In the genomic region with DNA sequence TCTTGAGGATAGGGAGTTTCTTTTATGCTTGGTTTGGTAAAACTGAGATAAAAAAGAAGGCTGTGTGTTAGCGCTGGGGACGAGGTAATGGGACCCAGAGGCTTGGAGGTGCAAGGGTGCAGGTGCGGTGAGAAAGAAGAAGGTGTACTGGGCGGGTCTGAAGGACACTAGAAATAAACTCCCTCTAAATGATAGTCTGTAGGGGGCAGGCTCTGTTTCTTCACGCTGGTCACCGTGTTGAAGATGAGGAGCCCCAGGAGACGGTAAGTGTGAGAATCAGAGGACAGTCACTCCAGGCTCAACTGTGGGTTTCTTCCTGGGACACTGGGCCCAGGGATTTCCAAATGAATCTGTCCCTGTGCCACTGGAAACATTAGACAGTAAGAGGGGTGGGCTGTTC, we compare ENCODE assay signal across 31 cellular contexts.
"Had no signal": no experiment of that assay in that cellular context is flagged by ENCODE, and none has a peak within 500 bp of the region (broad histone marks: within the 10 kb centered on the region; RNA-seq: fewer than 3 reads in every experiment).

No MANE protein-coding gene starts in this region.

- H3K27ac Mint-ChIP-seq: activated CD4-positive, alpha-beta T cell treated with anti-CD3 and anti-CD28 coated beads, Interleukin-2, amount 10 ng/mL, durations not matched to agents 24 days and 14 days; activated CD8-positive, alpha-beta T cell treated with anti-CD3 and anti-CD28 coated beads for 36 hours; activated naive CD4-positive, alpha-beta T cell treated with anti-CD3 and anti-CD28 coated beads, Interleukin-2, amount 50 U/mL, for 24 hours; activated naive CD8-positive, alpha-beta T cell treated with anti-CD3 and anti-CD28 coated beads, Interleukin-2, amount 10 ng/mL, durations not matched to agents 7 days and 5 days; activated T-cell treated with anti-CD3 and anti-CD28 coated beads, Interleukin-2, amount 50 U/mL, for 72 hours; activated T-helper 17 cell treated with anti-CD3 and anti-CD28 coated beads, Interleukin-2, amount 50 U/mL, for 72 hours had no signal

- H3K9me3 ChIP-seq: ascending aorta, breast epithelium, MG63 had no signal

- H3K4me3 ChIP-seq: ascending aorta, breast epithelium, MG63 had no signal

- H3K9me3 Mint-ChIP-seq: activated CD4-positive, alpha-beta T cell treated with anti-CD3 and anti-CD28 coated beads, Interleukin-2, amount 10 ng/mL, durations not matched to agents 24 days and 14 days; activated CD8-positive, alpha-beta T cell treated with anti-CD3 and anti-CD28 coated beads for 36 hours; activated naive CD4-positive, alpha-beta T cell treated with anti-CD3 and anti-CD28 coated beads, Interleukin-2, amount 50 U/mL, for 24 hours; activated naive CD8-positive, alpha-beta T cell treated with anti-CD3 and anti-CD28 coated beads, Interleukin-2, amount 10 ng/mL, durations not matched to agents 7 days and 5 days; activated T-cell treated with anti-CD3 and anti-CD28 coated beads, Interleukin-2, amount 50 U/mL, for 72 hours; activated T-helper 17 cell treated with anti-CD3 and anti-CD28 coated beads, Interleukin-2, amount 50 U/mL, for 72 hours had no signal

- H3K36me3 ChIP-seq: breast epithelium, MG63, WERI-Rb-1 had no signal

- H3K27me3 ChIP-seq: ascending aorta, breast epithelium, MG63 had no signal

- H3K4me3 Mint-ChIP-seq: activated CD4-positive, alpha-beta T cell treated with anti-CD3 and anti-CD28 coated beads, Interleukin-2, amount 10 ng/mL, durations not matched to agents 24 days and 14 days; activated CD8-positive, alpha-beta T cell treated with anti-CD3 and anti-CD28 coated beads for 36 hours; activated naive CD4-positive, alpha-beta T cell treated with anti-CD3 and anti-CD28 coated beads, Interleukin-2, amount 50 U/mL, for 24 hours; activated naive CD8-positive, alpha-beta T cell treated with anti-CD3 and anti-CD28 coated beads, Interleukin-2, amount 10 ng/mL, durations not matched to agents 7 days and 5 days; activated T-cell treated with anti-CD3 and anti-CD28 coated beads, Interleukin-2, amount 50 U/mL, for 72 hours; activated T-helper 17 cell treated with anti-CD3 and anti-CD28 coated beads, Interleukin-2, amount 50 U/mL, for 72 hours had no signal

- H3K4me1 Mint-ChIP-seq: activated CD4-positive, alpha-beta T cell treated with anti-CD3 and anti-CD28 coated beads, Interleukin-2, amount 10 ng/mL, durations not matched to agents 24 days and 14 days; activated naive CD4-positive, alpha-beta T cell treated with anti-CD3 and anti-CD28 coated beads, Interleukin-2, amount 50 U/mL, for 24 hours; activated naive CD8-positive, alpha-beta T cell treated with anti-CD3 and anti-CD28 coated beads, Interleukin-2, amount 10 ng/mL, durations not matched to agents 7 days and 5 days; activated T-helper 17 cell treated with anti-CD3 and anti-CD28 coated beads, Interleukin-2, amount 50 U/mL, for 72 hours had no signal

- H3K36me3 Mint-ChIP-seq: activated naive CD4-positive, alpha-beta T cell treated with anti-CD3 and anti-CD28 coated beads, Interleukin-2, amount 50 U/mL, for 24 hours; activated naive CD8-positive, alpha-beta T cell treated with anti-CD3 and anti-CD28 coated beads, Interleukin-2, amount 10 ng/mL, durations not matched to agents 7 days and 5 days had no signal

- DNase-seq: activated CD4-positive, alpha-beta T cell treated with anti-CD3 and anti-CD28 coated beads, Interleukin-2, amount 10 ng/mL, durations not matched to agents 24 days and 14 days; activated CD4-positive, alpha-beta T cell treated with anti-CD3 and anti-CD28 coated beads, Interleukin-2, amount 50 U/mL, for 4 hours; activated CD8-positive, alpha-beta T cell treated with anti-CD3 and anti-CD28 coated beads for 36 hours; activated gamma-delta T cell; activated naive CD4-positive, alpha-beta T cell treated with Interleukin-2 at 50 U/mL for 16 hours; activated naive CD8-positive, alpha-beta T cell treated with anti-CD3 and anti-CD28 coated beads, Interleukin-2, amount 10 ng/mL, durations not matched to agents 7 days and 5 days; activated T-cell treated with anti-CD3 and anti-CD28 coated beads, Interleukin-2, amount 50 U/mL, for 1 hour; activated T-cell treated with anti-CD3 and anti-CD28 coated beads, Interleukin-2, amount 50 U/mL, for 72 hours; amygdala; central memory CD4-positive, alpha-beta T cell; Kasumi-1; KG1; MG63; NCI-H1048; NCI-H1105 treated with DMSO at 0.1 percent for 48 hours; NCI-H1436; NCI-H1694; NCI-H2029; NCI-H345; NCI-H524 treated with DMSO at 0.1 percent for 48 hours; SIG-M5; T-helper 1 cell; T-helper 2 cell; T-helper 9 cell; WERI-Rb-1 had no signal

- H3K27me3 Mint-ChIP-seq: activated naive CD8-positive, alpha-beta T cell treated with anti-CD3 and anti-CD28 coated beads, Interleukin-2, amount 10 ng/mL, durations not matched to agents 7 days and 5 days had no signal

- ATAC-seq: activated CD8-positive, alpha-beta T cell treated with anti-CD3 and anti-CD28 coated beads for 36 hours; activated T-cell treated with anti-CD3 and anti-CD28 coated beads, Interleukin-2, amount 50 U/mL, for 72 hours; activated T-helper 17 cell treated with anti-CD3 and anti-CD28 coated beads, Interleukin-2, amount 50 U/mL, for 72 hours; Panc1; SK-N-SH treated with all-trans-retinoic acid at 6 μM for 48 hours had no signal

- H3K4me1 ChIP-seq: breast epithelium had no signal

- H3K27ac ChIP-seq: ascending aorta, breast epithelium, WERI-Rb-1 had no signal
